1 cellular context compared by ENCODE assay signal in the genomic region with DNA sequence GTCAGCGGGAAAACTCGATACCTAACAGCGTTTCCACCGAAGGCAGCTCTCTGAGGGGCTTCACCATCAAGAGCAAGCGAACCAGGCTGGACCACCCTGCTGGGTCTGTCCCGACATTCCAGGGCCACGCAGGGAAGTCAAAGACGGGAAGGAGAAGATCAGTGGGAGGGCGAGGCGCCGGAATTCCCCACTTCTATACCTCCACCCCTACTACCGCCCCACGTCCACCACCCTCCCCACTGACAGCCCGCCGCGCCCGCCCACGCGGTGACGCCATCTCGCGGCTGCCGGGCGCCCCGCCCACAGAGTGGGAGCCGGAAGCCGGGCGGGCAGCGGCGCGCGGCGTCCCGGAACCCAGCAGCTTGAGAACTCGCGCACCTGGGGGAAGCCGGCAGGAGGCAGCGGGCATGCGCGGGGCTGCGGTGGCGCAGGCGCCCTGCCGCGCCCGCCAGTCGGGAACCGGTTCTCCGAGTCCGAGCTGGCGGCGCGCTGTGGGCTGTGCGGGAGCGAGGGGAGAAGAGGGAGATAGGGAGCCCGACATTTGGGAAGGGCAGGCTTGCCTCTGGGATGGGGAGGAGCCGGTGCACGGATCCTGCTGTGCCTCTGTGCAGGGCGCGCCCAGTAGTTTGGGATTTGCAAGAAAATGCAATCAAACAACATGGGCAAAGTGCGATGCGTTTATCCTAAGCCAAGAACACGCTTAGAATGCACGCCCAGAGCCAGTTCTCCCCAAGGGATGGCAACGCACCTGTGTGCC.
TF ChIP-seq lines count a peak whose summit lies in the region.

No MANE protein-coding gene starts in this region.

TF ChIP-seq in SK-N-SH treated with all-trans-retinoic acid at 6 μM for 48 hours, 23 proteins besides CTCF, POLR2A, EP300 and RAD21 (continued from another document):
- TF ChIP-seq, protein P1, sequence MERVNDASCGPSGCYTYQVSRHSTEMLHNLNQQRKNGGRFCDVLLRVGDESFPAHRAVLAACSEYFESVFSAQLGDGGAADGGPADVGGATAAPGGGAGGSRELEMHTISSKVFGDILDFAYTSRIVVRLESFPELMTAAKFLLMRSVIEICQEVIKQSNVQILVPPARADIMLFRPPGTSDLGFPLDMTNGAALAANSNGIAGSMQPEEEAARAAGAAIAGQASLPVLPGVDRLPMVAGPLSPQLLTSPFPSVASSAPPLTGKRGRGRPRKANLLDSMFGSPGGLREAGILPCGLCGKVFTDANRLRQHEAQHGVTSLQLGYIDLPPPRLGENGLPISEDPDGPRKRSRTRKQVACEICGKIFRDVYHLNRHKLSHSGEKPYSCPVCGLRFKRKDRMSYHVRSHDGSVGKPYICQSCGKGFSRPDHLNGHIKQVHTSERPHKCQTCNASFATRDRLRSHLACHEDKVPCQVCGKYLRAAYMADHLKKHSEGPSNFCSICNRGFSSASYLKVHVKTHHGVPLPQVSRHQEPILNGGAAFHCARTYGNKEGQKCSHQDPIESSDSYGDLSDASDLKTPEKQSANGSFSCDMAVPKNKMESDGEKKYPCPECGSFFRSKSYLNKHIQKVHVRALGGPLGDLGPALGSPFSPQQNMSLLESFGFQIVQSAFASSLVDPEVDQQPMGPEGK (CRISPR knock-in tag; IDR thresholded peaks at IDR 0.05; ENCODE audit: borderline replicate concordance) = no peak
- TF ChIP-seq, protein P2, sequence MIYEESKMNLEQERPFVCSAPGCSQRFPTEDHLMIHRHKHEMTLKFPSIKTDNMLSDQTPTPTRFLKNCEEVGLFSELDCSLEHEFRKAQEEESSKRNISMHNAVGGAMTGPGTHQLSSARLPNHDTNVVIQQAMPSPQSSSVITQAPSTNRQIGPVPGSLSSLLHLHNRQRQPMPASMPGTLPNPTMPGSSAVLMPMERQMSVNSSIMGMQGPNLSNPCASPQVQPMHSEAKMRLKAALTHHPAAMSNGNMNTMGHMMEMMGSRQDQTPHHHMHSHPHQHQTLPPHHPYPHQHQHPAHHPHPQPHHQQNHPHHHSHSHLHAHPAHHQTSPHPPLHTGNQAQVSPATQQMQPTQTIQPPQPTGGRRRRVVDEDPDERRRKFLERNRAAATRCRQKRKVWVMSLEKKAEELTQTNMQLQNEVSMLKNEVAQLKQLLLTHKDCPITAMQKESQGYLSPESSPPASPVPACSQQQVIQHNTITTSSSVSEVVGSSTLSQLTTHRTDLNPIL (CRISPR knock-in tag; IDR thresholded peaks at IDR 0.05; ENCODE audit: low read depth) = no peak
- TF ChIP-seq TCF4 (CRISPR knock-in tag; IDR thresholded peaks at IDR 0.05; ENCODE audit: borderline replicate concordance) (no peak), OSR1 (CRISPR knock-in tag; IDR thresholded peaks at IDR 0.05) (no peak), RARB (CRISPR knock-in tag; IDR thresholded peaks at IDR 0.05) (no peak), BACH2 (CRISPR knock-in tag; IDR thresholded peaks at IDR 0.05; ENCODE audit: borderline replicate concordance) (no peak), ZNF8 (CRISPR knock-in tag; IDR thresholded peaks at IDR 0.05) (no peak), ZNF565 (CRISPR knock-in tag; conservative IDR thresholded peaks at IDR 0.05; ENCODE audit: low read depth) (no peak), CSDC2 (CRISPR knock-in tag; IDR thresholded peaks at IDR 0.05) (no peak), GLIS3 (CRISPR knock-in tag; IDR thresholded peaks at IDR 0.05) (no peak)
- TF ChIP-seq, protein P3, sequence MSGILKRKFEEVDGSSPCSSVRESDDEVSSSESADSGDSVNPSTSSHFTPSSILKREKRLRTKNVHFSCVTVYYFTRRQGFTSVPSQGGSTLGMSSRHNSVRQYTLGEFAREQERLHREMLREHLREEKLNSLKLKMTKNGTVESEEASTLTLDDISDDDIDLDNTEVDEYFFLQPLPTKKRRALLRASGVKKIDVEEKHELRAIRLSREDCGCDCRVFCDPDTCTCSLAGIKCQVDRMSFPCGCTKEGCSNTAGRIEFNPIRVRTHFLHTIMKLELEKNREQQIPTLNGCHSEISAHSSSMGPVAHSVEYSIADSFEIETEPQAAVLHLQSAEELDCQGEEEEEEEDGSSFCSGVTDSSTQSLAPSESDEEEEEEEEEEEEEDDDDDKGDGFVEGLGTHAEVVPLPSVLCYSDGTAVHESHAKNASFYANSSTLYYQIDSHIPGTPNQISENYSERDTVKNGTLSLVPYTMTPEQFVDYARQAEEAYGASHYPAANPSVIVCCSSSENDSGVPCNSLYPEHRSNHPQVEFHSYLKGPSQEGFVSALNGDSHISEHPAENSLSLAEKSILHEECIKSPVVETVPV (CRISPR knock-in tag; IDR thresholded peaks at IDR 0.05) = no peak
